Comparison of ENCODE assay signal across 6 cellular contexts in the genomic region with DNA sequence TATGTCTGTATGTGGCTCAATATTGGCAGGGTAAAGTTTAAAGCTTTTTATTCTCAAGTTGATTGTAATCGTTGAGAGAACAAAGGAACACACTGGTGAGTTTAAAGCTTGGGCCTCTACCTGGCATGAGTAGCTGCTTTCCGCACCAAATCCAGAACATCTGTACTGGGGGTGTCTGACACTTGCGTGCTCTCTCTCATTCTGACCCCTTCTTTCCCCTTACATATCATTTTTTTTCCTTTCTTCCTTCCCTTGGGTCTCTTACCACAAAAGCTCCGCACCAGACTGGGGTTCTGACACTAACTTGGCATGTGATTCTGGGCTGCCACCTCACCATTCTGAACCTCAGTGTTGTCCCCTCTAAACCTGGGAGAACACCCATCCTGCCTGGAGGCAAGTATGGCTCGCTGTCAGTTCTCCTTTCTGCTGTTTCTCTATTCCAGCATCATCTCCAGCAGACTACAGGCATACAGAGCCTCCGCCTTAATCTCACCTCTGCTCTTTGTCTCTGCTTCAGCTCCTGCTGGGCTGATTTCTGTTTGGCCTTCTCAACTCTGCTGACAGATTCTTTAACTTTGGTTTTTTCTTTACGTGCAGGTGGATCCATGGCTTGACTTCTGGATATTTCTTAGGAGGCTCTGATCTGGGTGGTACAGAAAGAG. TPM values are rescaled to one million over a fixed set of nuclear protein-coding genes. Genes with fewer than 3 reads are reported as not detected.
DNase-seq lines count a peak whose midpoint lies in the region; ATAC-seq and TF ChIP-seq lines count a peak whose summit lies in the region.

No MANE protein-coding gene starts in this region.

- DNase-seq in OCI-M1 (lab: John Stamatoyannopoulos, UW) (peak; percentile 62), NCI-H1436 (lab: John Stamatoyannopoulos, UW) (no peak)

- peaks cover 22% of the 10 kb centered on the region for H3K4me1 Mint-ChIP-seq in stimulated activated memory B cell treated with anti-CD40 and anti-IgM and Interleukin-4, amounts not matched to agents 10 μg/mL and 1 μg/mL and 100 μg/mL, for 72 hours

- peak; percentile 1 for ATAC-seq in GM18505 (IDR thresholded peaks at IDR 0.05; ENCODE audit: unreplicated experiment)
- peak; percentile 3 for ATAC-seq in esophagus mucosa
- ATAC-seq in stimulated activated memory B cell treated with anti-CD40 and anti-IgM and Interleukin-4, amounts not matched to agents 10 μg/mL and 1 μg/mL and 100 μg/mL, for 72 hours: no peak
- ATAC-seq in HG02678 (IDR thresholded peaks at IDR 0.05; ENCODE audit: unreplicated experiment): no peak

- no peak for TF ChIP-seq POLR2A in GM18505 (IDR thresholded peaks at IDR 0.05; ENCODE audit: borderline replicate concordance, extremely low read depth, insufficient read depth, insufficient read length)

- peak overlapping the region; percentile 78 for H3K27ac Mint-ChIP-seq in stimulated activated memory B cell treated with anti-CD40 and anti-IgM and Interleukin-4, amounts not matched to agents 10 μg/mL and 1 μg/mL and 100 μg/mL, for 72 hours

- H3K27me3 Mint-ChIP-seq in stimulated activated memory B cell treated with anti-CD40 and anti-IgM and Interleukin-4, amounts not matched to agents 10 μg/mL and 1 μg/mL and 100 μg/mL, for 72 hours: no peaks in the 10 kb centered on the region

- H3K9me3 Mint-ChIP-seq in stimulated activated memory B cell treated with anti-CD40 and anti-IgM and Interleukin-4, amounts not matched to agents 10 μg/mL and 1 μg/mL and 100 μg/mL, for 72 hours: no peaks in the 10 kb centered on the region

- H3K36me3 Mint-ChIP-seq in stimulated activated memory B cell treated with anti-CD40 and anti-IgM and Interleukin-4, amounts not matched to agents 10 μg/mL and 1 μg/mL and 100 μg/mL, for 72 hours: peaks cover 6% of the 10 kb centered on the region

- H3K4me3 Mint-ChIP-seq in stimulated activated memory B cell treated with anti-CD40 and anti-IgM and Interleukin-4, amounts not matched to agents 10 μg/mL and 1 μg/mL and 100 μg/mL, for 72 hours: peak overlapping the region; percentile 91

RNA-seq across cellular contexts. Expression of a gene that starts 0.9 kb away (rescaled TPM):
- 10.6 TPM for total RNA-seq in esophagus mucosa

RNA-seq across cellular contexts. Expression of a gene that starts 1.1 kb away (rescaled TPM):
- total RNA-seq in esophagus mucosa: 14.3 TPM

RNA-seq across cellular contexts. Expression of a gene that starts 30.3 kb away (rescaled TPM):
- total RNA-seq in esophagus mucosa: 3.9 TPM

RNA-seq across cellular contexts. Expression of a gene that starts 31.3 kb away (rescaled TPM):
- total RNA-seq in esophagus mucosa: 0.08 TPM

RNA-seq across cellular contexts. Expression of a gene that starts 49.0 kb away (rescaled TPM):
- 6.1 TPM for total RNA-seq in esophagus mucosa

Comparison
In these comparisons a context has a peak if more than half of its experiments do, and no peak if none do; other contexts are left out.
1. ATAC-seq: peak in GM18505 (single experiment) and esophagus mucosa (single experiment); none in stimulated activated memory B cell treated with anti-CD40 and anti-IgM and Interleukin-4, amounts not matched to agents 10 μg/mL and 1 μg/mL and 100 μg/mL, for 72 hours (single experiment) and HG02678 (single experiment).